In genomic region chr3:49410844-49411549, GRCh38 we compare ENCODE assay signal across 2 cellular contexts.
TF ChIP-seq lines count a peak whose summit lies in the region.

No MANE protein-coding gene starts in this region.

TF ChIP-seq in SK-N-SH, 30 proteins besides CTCF, POLR2A, EP300 and RAD21 (continued from another document):
- TF ChIP-seq IRF3 (IDR thresholded peaks at IDR 0.05; ENCODE audit: low read depth, low read length): no peak
- TF ChIP-seq GATA2 (CRISPR knock-in tag; IDR thresholded peaks at IDR 0.05): no peak
- TF ChIP-seq, protein P1, sequence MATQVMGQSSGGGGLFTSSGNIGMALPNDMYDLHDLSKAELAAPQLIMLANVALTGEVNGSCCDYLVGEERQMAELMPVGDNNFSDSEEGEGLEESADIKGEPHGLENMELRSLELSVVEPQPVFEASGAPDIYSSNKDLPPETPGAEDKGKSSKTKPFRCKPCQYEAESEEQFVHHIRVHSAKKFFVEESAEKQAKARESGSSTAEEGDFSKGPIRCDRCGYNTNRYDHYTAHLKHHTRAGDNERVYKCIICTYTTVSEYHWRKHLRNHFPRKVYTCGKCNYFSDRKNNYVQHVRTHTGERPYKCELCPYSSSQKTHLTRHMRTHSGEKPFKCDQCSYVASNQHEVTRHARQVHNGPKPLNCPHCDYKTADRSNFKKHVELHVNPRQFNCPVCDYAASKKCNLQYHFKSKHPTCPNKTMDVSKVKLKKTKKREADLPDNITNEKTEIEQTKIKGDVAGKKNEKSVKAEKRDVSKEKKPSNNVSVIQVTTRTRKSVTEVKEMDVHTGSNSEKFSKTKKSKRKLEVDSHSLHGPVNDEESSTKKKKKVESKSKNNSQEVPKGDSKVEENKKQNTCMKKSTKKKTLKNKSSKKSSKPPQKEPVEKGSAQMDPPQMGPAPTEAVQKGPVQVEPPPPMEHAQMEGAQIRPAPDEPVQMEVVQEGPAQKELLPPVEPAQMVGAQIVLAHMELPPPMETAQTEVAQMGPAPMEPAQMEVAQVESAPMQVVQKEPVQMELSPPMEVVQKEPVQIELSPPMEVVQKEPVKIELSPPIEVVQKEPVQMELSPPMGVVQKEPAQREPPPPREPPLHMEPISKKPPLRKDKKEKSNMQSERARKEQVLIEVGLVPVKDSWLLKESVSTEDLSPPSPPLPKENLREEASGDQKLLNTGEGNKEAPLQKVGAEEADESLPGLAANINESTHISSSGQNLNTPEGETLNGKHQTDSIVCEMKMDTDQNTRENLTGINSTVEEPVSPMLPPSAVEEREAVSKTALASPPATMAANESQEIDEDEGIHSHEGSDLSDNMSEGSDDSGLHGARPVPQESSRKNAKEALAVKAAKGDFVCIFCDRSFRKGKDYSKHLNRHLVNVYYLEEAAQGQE (IDR thresholded peaks at IDR 0.05; ENCODE audit: low read depth, low read length): no peak
- no peak for TF ChIP-seq EZH2phosphoT487 (IDR thresholded peaks at IDR 0.05; ENCODE audit: borderline replicate concordance, low read depth)

TF ChIP-seq in SK-N-SH treated with all-trans-retinoic acid at 6 μM for 48 hours, 23 proteins besides CTCF, POLR2A, EP300 and RAD21 (continued from another document):
- no peak for TF ChIP-seq TSHZ2 (CRISPR knock-in tag; IDR thresholded peaks at IDR 0.05)
